In the genomic region with DNA sequence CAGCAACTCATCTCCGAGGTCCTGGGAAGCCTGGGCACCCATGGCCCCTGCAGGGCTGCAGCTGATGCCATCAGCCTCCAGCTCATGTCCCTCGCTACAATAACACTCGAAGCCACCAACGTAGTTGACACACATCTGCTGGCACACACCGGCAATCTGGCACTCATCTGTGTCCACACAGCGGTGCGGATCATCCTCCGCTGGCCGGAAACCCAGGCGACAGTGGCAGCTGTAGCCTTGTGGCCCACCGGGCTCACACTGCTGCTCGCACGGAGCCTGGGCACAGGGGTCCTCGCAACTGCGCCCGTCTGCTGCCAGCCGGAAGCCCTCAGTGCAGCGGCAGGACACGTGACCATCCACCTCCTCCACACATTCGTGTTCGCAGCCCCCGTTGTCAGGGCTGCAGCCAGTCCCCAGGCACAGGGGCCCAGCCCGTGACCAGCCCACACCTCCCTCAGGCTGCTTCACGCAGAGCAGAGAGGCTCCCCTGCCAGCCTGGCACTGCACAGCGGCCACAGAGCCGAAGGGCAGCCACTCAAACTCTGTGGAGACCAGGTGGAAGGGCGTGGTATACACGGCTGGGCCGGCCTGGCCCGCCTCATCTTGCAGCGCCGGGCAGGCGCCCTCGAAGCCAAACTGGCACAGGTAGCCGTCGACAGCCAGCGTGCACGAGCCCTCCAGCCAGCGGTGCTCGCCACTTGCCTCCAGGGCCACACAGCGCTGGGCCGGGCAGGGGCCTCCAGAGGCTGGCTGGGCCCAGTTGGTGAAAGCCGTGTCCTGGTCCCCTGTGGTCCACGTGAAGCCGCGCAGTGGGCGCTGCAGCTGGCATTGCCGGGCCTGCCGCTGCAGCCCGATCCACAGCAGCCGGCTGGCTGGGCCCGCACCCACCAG, we compare ENCODE assay signal across 8 cellular contexts. TPM values are rescaled to one million over a fixed set of nuclear protein-coding genes. Genes with fewer than 3 reads are reported as not detected.
DNase-seq lines count a peak whose midpoint lies in the region; ATAC-seq, FAIRE-seq and TF ChIP-seq lines count a peak whose summit lies in the region.
"Had no signal": no experiment of that assay in that cellular context is flagged by ENCODE, and none has a peak within 500 bp of the region (broad histone marks: within the 10 kb centered on the region; RNA-seq: fewer than 3 reads in every experiment).

No MANE protein-coding gene starts in this region.

- H3K79me2 ChIP-seq in K562 (ENCODE audit: control insufficient read depth, insufficient read depth, low read length): no peaks in the 10 kb centered on the region

- H3K4me2 ChIP-seq in K562 (ENCODE audit: insufficient read depth, low read length): no peak overlapping the region

- DNase-seq in K562 (ENCODE audit: extremely low read depth in 1 of 4, low spot score in 3 of 4) (no peak), ovary (peak in 3 of 5 donors; percentile 28 to 53 (median 51)), NCI-H748 (lab: John Stamatoyannopoulos, UW; ENCODE audit: unreplicated experiment) (no peak), hepatic stellate cell (ENCODE audit: low spot score) (no peak)
- no peak for DNase-seq in activated effector memory CD4-positive, alpha-beta T cell treated with anti-CD3 and anti-CD28 coated beads, Interleukin-2, amount 50 U/mL, for 16 hours

- H3K27me3 ChIP-seq in K562 (ENCODE audit: control insufficient read depth in 2 of 2, insufficient read depth in 2 of 2, low read length in 2 of 2) (no peaks in the 10 kb centered on the region), ovary (no peaks in the 10 kb centered on the region)
- H3K27me3 ChIP-seq: cardiac muscle cell had no signal

- POLR2A ChIA-PET in K562 (lab: Yijun Ruan, JAX): interaction anchor here (0.5 kb wide), 1 partner anchor 11 kb away, joined by 3 read pairs; no protein-coding TSS in a partner anchor

- peak overlapping the region; percentile 31; the same call in 1 of the 2 replicates for H3K9ac ChIP-seq in ES-I3 (ENCODE audit: low read depth, low read length)
- peak overlapping the region in 1 of 2 experiments; percentile 50; a peak in 2 of 4 replicates for H3K9ac ChIP-seq in K562 (ENCODE audit: insufficient read depth in 1 of 2, low read depth in 2 of 2, low read length in 2 of 2)

- CTCF ChIA-PET in K562 (lab: Yijun Ruan, JAX; ENCODE audit: low intra/inter-chr PET ratio): no interaction called here

- in situ Hi-C loops in K562 (cut with MboI): no loop called here

- H3K4me3 ChIP-seq in K562 (no peak overlapping the region), ovary (peak overlapping the region; percentile 43)
- H3K4me3 ChIP-seq: cardiac muscle cell had no signal

- H3K4me1 ChIP-seq in ES-I3 (ENCODE audit: insufficient read depth, low read length) (peaks cover 25% of the 10 kb centered on the region), K562 (replicated peaks in 1 of 2; ENCODE audit: control insufficient read depth in 2 of 2, insufficient read depth in 2 of 2, low read length in 2 of 2) (peaks cover 9 to 66% of the 10 kb centered on the region in 2 experiments), ovary (ENCODE audit: insufficient read depth) (peaks cover 33% of the 10 kb centered on the region)

- intact Hi-C loops in K562 (cut with micrococcal nuclease) (no loop called here), ovary (cut with DNase I) (no loop called here)

- no TSS peak for BruUV-seq in K562 (replicated peaks; lab: Mats Ljungman, UMichigan)

- TF ChIP-seq CTCF in K562 (IDR thresholded peaks at IDR 0.05 in 2 of 3, conservative IDR thresholded peaks at IDR 0.05 in 1 of 3; ENCODE audit: insufficient read depth in 2 of 3, low read depth in 1 of 3, low read length in 3 of 3) (no peak), ovary (IDR thresholded peaks at IDR 0.05) (no peak)

- H3K9me3 ChIP-seq in ES-I3 (ENCODE audit: control insufficient read depth, insufficient read depth, low read length): no peaks in the 10 kb centered on the region
- no peaks in the 10 kb centered on the region for H3K9me3 ChIP-seq in K562 (replicated peaks; ENCODE audit: control insufficient read depth, insufficient read depth, low read depth, low read length)
- no peaks in the 10 kb centered on the region for H3K9me3 ChIP-seq in ovary

- no peaks in the 10 kb centered on the region for H3K36me3 ChIP-seq in ES-I3 (ENCODE audit: insufficient read depth, low read length)
- no peaks in the 10 kb centered on the region for H3K36me3 ChIP-seq in K562 (ENCODE audit: control insufficient read depth, insufficient read depth, low read length)
- H3K36me3 ChIP-seq in ovary: no peaks in the 10 kb centered on the region
- H3K36me3 ChIP-seq: cardiac muscle cell had no signal

- TF ChIP-seq EP300 in K562 (IDR thresholded peaks at IDR 0.05; ENCODE audit: low read length): no peak
- TF ChIP-seq EP300 in ovary (IDR thresholded peaks at IDR 0.05): no peak

- TF ChIP-seq POLR2A in K562 (conservative IDR thresholded peaks at IDR 0.05): no peak
- TF ChIP-seq POLR2A in ovary (IDR thresholded peaks at IDR 0.05): no peak

- no peak overlapping the region for H2AFZ ChIP-seq in K562 (ENCODE audit: low read depth, low read length)

- H3K27ac ChIP-seq in K562 (ENCODE audit: extremely low read depth, low read depth, low read length) (no peak overlapping the region), ovary (peak overlapping the region in 1 of 2 donors; percentile 76)

- H3K9me1 ChIP-seq in K562 (ENCODE audit: control insufficient read depth, insufficient read depth, low read length): no peaks in the 10 kb centered on the region

- 67% methylated on average over 43 of the region's 52 CpGs for WGBS in K562 (ENCODE audit: insufficient coverage, low coverage, missing lambda C conversion rate)
- 23 to 39% (median 26%) methylated on average over 43 to 52 of the region's 52 CpGs for WGBS in ovary, 3 donors

- no peak for TF ChIP-seq RAD21 in K562 (CRISPR knock-in tag; conservative IDR thresholded peaks at IDR 0.05 in 1 of 2, IDR thresholded peaks at IDR 0.05 in 1 of 2)

- no peak for FAIRE-seq in K562 (lab: Jason Lieb, UNC)
- FAIRE-seq: RCC 7860 had no signal

- ATAC-seq in K562: no peak

- H4K20me1 ChIP-seq in K562 (replicated peaks; ENCODE audit: control insufficient read depth, insufficient read depth, low read length): no peaks in the 10 kb centered on the region

RNA-seq across cellular contexts. Expression of a gene that starts 0.7 kb away (rescaled TPM):
- total RNA-seq in K562 (2011; cell fraction: chromatin; rRNA removed; ENCODE audit: low replicate concordance): not detected in 2 replicates
- total RNA-seq in K562 (2011; cell fraction: nucleolus; rRNA removed): not detected in 2 replicates
- total RNA-seq in K562 (2011; cell fraction: nucleoplasm; rRNA removed): not detected in 2 replicates
- total RNA-seq in K562 (2014; rRNA removed): not detected in 2 replicates
- not detected in 2 replicates for total RNA-seq in K562 (2014; rRNA removed; fragmentation: Illumina TruSeq; extraction: Trizol)
- total RNA-seq in K562 (2015; rRNA removed; fragmentation: Illumina TruSeq; extraction: Trizol): not detected in 2 replicates
- total RNA-seq in K562 (2021): 0.09 and 0.20 TPM in 2 replicates
- polyA plus RNA-seq in K562 (2011; rRNA removed): not detected in 2 replicates
- polyA plus RNA-seq in K562 (2011; cell fraction: cytosol; rRNA removed): not detected in 2 replicates
- polyA plus RNA-seq in K562 (2011; cell fraction: nucleus; rRNA removed): not detected in 2 replicates
- polyA plus RNA-seq in K562 (2012): 0.04 TPM in 1 of 2 replicates, not detected in the other
- polyA plus RNA-seq in K562 (2014; fragmentation: Illumina TruSeq; extraction: Trizol): not detected in 2 replicates
- not detected for polyA plus RNA-seq in K562 (2014; fragmentation: Nextera tagmentation; extraction: Ambion mirVana)
- not detected in 2 replicates for polyA plus RNA-seq in K562 (2014; rRNA removed)
- polyA minus RNA-seq in K562 (2011; rRNA and poly(A)+ RNA removed): not detected in 2 replicates
- not detected in 2 replicates for polyA minus RNA-seq in K562 (2011; cell fraction: cytosol; rRNA and poly(A)+ RNA removed)
- not detected in 2 replicates for polyA minus RNA-seq in K562 (2011; cell fraction: nucleus; rRNA and poly(A)+ RNA removed)
- total RNA-seq in ovary: 10 to 100 TPM in 6 of 7 donors, 1 to 10 TPM in 1; 4.9 to 47.9 (median 19.9) TPM
- polyA plus RNA-seq in ovary: 10 to 100 TPM in 1 of 2 donors, 1 to 10 TPM in 1; 6.3 to 17.2 TPM

RNA-seq across cellular contexts. Expression of a gene that starts 20.1 kb away (rescaled TPM):
- 0.74 and 1.8 TPM in 2 replicates for total RNA-seq in K562 (2011; cell fraction: chromatin; rRNA removed; ENCODE audit: low replicate concordance)
- total RNA-seq in K562 (2011; cell fraction: nucleolus; rRNA removed): 0.79 and 1.2 TPM in 2 replicates
- 1.1 and 1.2 TPM in 2 replicates for total RNA-seq in K562 (2011; cell fraction: nucleoplasm; rRNA removed)
- total RNA-seq in K562 (2014; rRNA removed) (0.73 and 0.90 TPM in 2 replicates), K562 (2014; rRNA removed; fragmentation: Illumina TruSeq; extraction: Trizol) (0.25 TPM in 1 of 2 replicates, not detected in the other), K562 (2015; rRNA removed; fragmentation: Illumina TruSeq; extraction: Trizol) (0.34 and 0.47 TPM in 2 replicates), K562 (2021) (0.40 and 1.2 TPM in 2 replicates), ovary (1 to 10 TPM; 1.8 to 9.5 (median 6.3) TPM)
- polyA plus RNA-seq in K562 (2011; rRNA removed) (0.20 and 0.35 TPM in 2 replicates), K562 (2014; fragmentation: Illumina TruSeq; extraction: Trizol) (0.36 and 0.43 TPM in 2 replicates), K562 (2014; fragmentation: Nextera tagmentation; extraction: Ambion mirVana) (under 1 TPM in 1 of 2 experiments, not detected in 1; 0.01 TPM), K562 (2014; rRNA removed) (0.26 and 0.48 TPM in 2 replicates), ovary (1 to 10 TPM in 1 of 2 donors, under 1 TPM in 1; 0.52 to 3.5 TPM)
- 0.21 and 1.2 TPM in 2 replicates for polyA plus RNA-seq in K562 (2011; cell fraction: cytosol; rRNA removed)
- polyA plus RNA-seq in K562 (2011; cell fraction: nucleus; rRNA removed): 2.0 and 3.7 TPM in 2 replicates
- 0.76 and 1.3 TPM in 2 replicates for polyA plus RNA-seq in K562 (2012)
- 0.15 TPM in 1 of 2 replicates, not detected in the other for polyA minus RNA-seq in K562 (2011; rRNA and poly(A)+ RNA removed)
- 0.29 and 1.3 TPM in 2 replicates for polyA minus RNA-seq in K562 (2011; cell fraction: cytosol; rRNA and poly(A)+ RNA removed)
- polyA minus RNA-seq in K562 (2011; cell fraction: nucleus; rRNA and poly(A)+ RNA removed): 0.67 and 1.2 TPM in 2 replicates

RNA-seq across cellular contexts. Expression of a gene that starts 24.5 kb away (rescaled TPM):
- not detected in 2 replicates for total RNA-seq in K562 (2011; cell fraction: chromatin; rRNA removed; ENCODE audit: low replicate concordance)
- total RNA-seq in K562 (2011; cell fraction: nucleolus; rRNA removed): not detected in 2 replicates
- not detected in 2 replicates for total RNA-seq in K562 (2011; cell fraction: nucleoplasm; rRNA removed)
- total RNA-seq in K562 (2014; rRNA removed) (not detected in 2 replicates), K562 (2014; rRNA removed; fragmentation: Illumina TruSeq; extraction: Trizol) (not detected in 2 replicates), K562 (2015; rRNA removed; fragmentation: Illumina TruSeq; extraction: Trizol) (not detected in 2 replicates), K562 (2021) (not detected in 2 replicates), ovary (10 to 100 TPM in 1 of 7 donors, under 1 TPM in 3, not detected in 3; 0.20 to 10.8 (median 0.60) TPM)
- polyA plus RNA-seq in K562 (2011; rRNA removed) (not detected in 2 replicates), K562 (2014; fragmentation: Illumina TruSeq; extraction: Trizol) (not detected in 2 replicates), K562 (2014; fragmentation: Nextera tagmentation; extraction: Ambion mirVana) (not detected), K562 (2014; rRNA removed) (not detected in 2 replicates), ovary (under 1 TPM in 1 of 2 donors, not detected in 1; 0.15 TPM)
- 0.01 TPM in 1 of 2 replicates, not detected in the other for polyA plus RNA-seq in K562 (2011; cell fraction: cytosol; rRNA removed)
- polyA plus RNA-seq in K562 (2011; cell fraction: nucleus; rRNA removed): not detected in 2 replicates
- polyA plus RNA-seq in K562 (2012): not detected in 2 replicates
- not detected in 2 replicates for polyA minus RNA-seq in K562 (2011; rRNA and poly(A)+ RNA removed)
- polyA minus RNA-seq in K562 (2011; cell fraction: cytosol; rRNA and poly(A)+ RNA removed): not detected in 2 replicates
- 0.13 TPM in 1 of 2 replicates, not detected in the other for polyA minus RNA-seq in K562 (2011; cell fraction: nucleus; rRNA and poly(A)+ RNA removed)

RNA-seq across cellular contexts. Expression of a gene that starts 27.2 kb away (rescaled TPM):
- total RNA-seq in K562 (2011; cell fraction: chromatin; rRNA removed; ENCODE audit: low replicate concordance): 49.3 and 178 TPM in 2 replicates
- 331 and 338 TPM in 2 replicates for total RNA-seq in K562 (2011; cell fraction: nucleolus; rRNA removed)
- total RNA-seq in K562 (2011; cell fraction: nucleoplasm; rRNA removed): 162 and 163 TPM in 2 replicates
- total RNA-seq in K562 (2014; rRNA removed) (121 and 158 TPM in 2 replicates), K562 (2014; rRNA removed; fragmentation: Illumina TruSeq; extraction: Trizol) (29.4 and 39.3 TPM in 2 replicates), K562 (2015; rRNA removed; fragmentation: Illumina TruSeq; extraction: Trizol) (44.8 and 51.6 TPM in 2 replicates), K562 (2021) (108 and 120 TPM in 2 replicates), ovary (10 to 100 TPM; 43.8 to 91.0 (median 67.5) TPM)
- polyA plus RNA-seq in K562 (2011; rRNA removed) (77.2 and 108 TPM in 2 replicates), K562 (2014; fragmentation: Illumina TruSeq; extraction: Trizol) (111 and 119 TPM in 2 replicates), K562 (2014; fragmentation: Nextera tagmentation; extraction: Ambion mirVana) (10 to 100 TPM in 1 of 2 experiments, 1 to 10 TPM in 1; 8.6 to 33.6 TPM), K562 (2014; rRNA removed) (83.6 and 96.7 TPM in 2 replicates), ovary (10 to 100 TPM; 39.3 to 63.9 TPM)
- 234 and 367 TPM in 2 replicates for polyA plus RNA-seq in K562 (2011; cell fraction: cytosol; rRNA removed)
- polyA plus RNA-seq in K562 (2011; cell fraction: nucleus; rRNA removed): 162 and 217 TPM in 2 replicates
- 106 and 144 TPM in 2 replicates for polyA plus RNA-seq in K562 (2012)
- 84.7 and 117 TPM in 2 replicates for polyA minus RNA-seq in K562 (2011; rRNA and poly(A)+ RNA removed)
- polyA minus RNA-seq in K562 (2011; cell fraction: cytosol; rRNA and poly(A)+ RNA removed): 120 and 144 TPM in 2 replicates
- polyA minus RNA-seq in K562 (2011; cell fraction: nucleus; rRNA and poly(A)+ RNA removed): 46.6 and 57.5 TPM in 2 replicates

RNA-seq across cellular contexts. Expression of a gene that starts 28.7 kb away (rescaled TPM):
- total RNA-seq in K562 (2011; cell fraction: chromatin; rRNA removed; ENCODE audit: low replicate concordance): 15.8 and 32.2 TPM in 2 replicates
- 24.8 and 25.1 TPM in 2 replicates for total RNA-seq in K562 (2011; cell fraction: nucleolus; rRNA removed)
- total RNA-seq in K562 (2011; cell fraction: nucleoplasm; rRNA removed): 14.6 and 20.0 TPM in 2 replicates
- 76.9 and 78.8 TPM in 2 replicates for total RNA-seq in K562 (2014; rRNA removed)
- 23.2 and 31.8 TPM in 2 replicates for total RNA-seq in K562 (2014; rRNA removed; fragmentation: Illumina TruSeq; extraction: Trizol)
- 59.9 and 65.3 TPM in 2 replicates for total RNA-seq in K562 (2015; rRNA removed; fragmentation: Illumina TruSeq; extraction: Trizol)
- total RNA-seq in K562 (2021): 47.4 and 47.6 TPM in 2 replicates
- polyA plus RNA-seq in K562 (2011; rRNA removed): 29.3 and 33.4 TPM in 2 replicates
- polyA plus RNA-seq in K562 (2011; cell fraction: cytosol; rRNA removed): 31.7 and 54.1 TPM in 2 replicates
- 33.9 and 46.0 TPM in 2 replicates for polyA plus RNA-seq in K562 (2011; cell fraction: nucleus; rRNA removed)
- 41.0 and 43.8 TPM in 2 replicates for polyA plus RNA-seq in K562 (2012)
- polyA plus RNA-seq in K562 (2014; fragmentation: Illumina TruSeq; extraction: Trizol): 33.3 and 44.6 TPM in 2 replicates
- polyA plus RNA-seq in K562 (2014; fragmentation: Nextera tagmentation; extraction: Ambion mirVana): 1 to 10 TPM; 2.2 to 4.5 TPM
- 65.5 and 67.8 TPM in 2 replicates for polyA plus RNA-seq in K562 (2014; rRNA removed)
- 10.6 and 12.7 TPM in 2 replicates for polyA minus RNA-seq in K562 (2011; rRNA and poly(A)+ RNA removed)
- polyA minus RNA-seq in K562 (2011; cell fraction: cytosol; rRNA and poly(A)+ RNA removed): 6.5 and 12.8 TPM in 2 replicates
- 7.0 and 10.6 TPM in 2 replicates for polyA minus RNA-seq in K562 (2011; cell fraction: nucleus; rRNA and poly(A)+ RNA removed)
- total RNA-seq in ovary: 10 to 100 TPM; 19.9 to 32.2 (median 23.4) TPM
- polyA plus RNA-seq in ovary: 10 to 100 TPM; 17.5 to 31.0 TPM

Comparison
In these comparisons a context has a peak if more than half of its experiments do, and no peak if none do; other contexts are left out.
1. DNase-seq: peak in ovary (3 of 5); none in K562 (0 of 4), NCI-H748 (single experiment), hepatic stellate cell (single experiment) and activated effector memory CD4-positive, alpha-beta T cell treated with anti-CD3 and anti-CD28 coated beads, Interleukin-2, amount 50 U/mL, for 16 hours (single experiment).
2. RNA of a gene that starts 0.7 kb away (total RNA-seq): 4.9 to 47.9 TPM in ovary; 0.09 to 0.20 TPM in K562; every median in the first group is over 4 times any median in the second.